In genomic region chr6:126919947-126920346, GRCh38 we compare ENCODE assay signal across 14 cellular contexts.
DNase-seq lines count a peak whose midpoint lies in the region; ATAC-seq and TF ChIP-seq lines count a peak whose summit lies in the region.
"Had no signal": no experiment of that assay in that cellular context is flagged by ENCODE, and none has a peak within 500 bp of the region (broad histone marks: within the 10 kb centered on the region; RNA-seq: fewer than 3 reads in every experiment).

No MANE protein-coding gene starts in this region.

- no peak overlapping the region for H2AFZ ChIP-seq in SK-N-SH (ENCODE audit: low read depth)
- H2AFZ ChIP-seq in fibroblast of lung (ENCODE audit: low read length), result no peak overlapping the region

- H4K20me1 ChIP-seq in SK-N-SH (ENCODE audit: insufficient read depth) (no peaks in the 10 kb centered on the region), fibroblast of lung (ENCODE audit: control insufficient read depth, extremely low read depth, insufficient read depth, low read length) (no peaks in the 10 kb centered on the region)

- H3K36me3 ChIP-seq in SK-N-SH (replicated peaks in 1 of 2; ENCODE audit: control insufficient read depth in 1 of 2, insufficient read depth in 2 of 2, low read length in 1 of 2) (no peaks in the 10 kb centered on the region), fibroblast of lung (ENCODE audit: control insufficient read depth, insufficient read depth, low read length) (no peaks in the 10 kb centered on the region)

- ATAC-seq in HG03097 (IDR thresholded peaks at IDR 0.05; ENCODE audit: low FRiP score, unreplicated experiment) (no peak), HG03457 (IDR thresholded peaks at IDR 0.05; ENCODE audit: unreplicated experiment) (no peak)
- ATAC-seq: stimulated activated naive CD8-positive, alpha-beta T cell treated with anti-CD3 and anti-CD28 coated beads, Interleukin-15, Interleukin-2, amounts not matched to agents 100 U/mL and 50 U/mL, for 24 hours had no signal

- H3K9me2 ChIP-seq in SK-N-SH, result no peaks in the 10 kb centered on the region

- CTCF ChIA-PET in SK-N-SH (lab: Yijun Ruan, JAX), result no interaction called here

- H3K4me1 ChIP-seq in SK-N-SH (ENCODE audit: control insufficient read depth in 1 of 2, insufficient read depth in 2 of 2, low read depth in 1 of 2, low read length in 1 of 2) (no peaks in the 10 kb centered on the region), fibroblast of lung (ENCODE audit: control insufficient read depth, extremely low read depth, insufficient read depth, low read length) (peaks cover 3% of the 10 kb centered on the region)

- H3K27ac ChIP-seq in SK-N-SH (ENCODE audit: low read depth in 2 of 2, low read length in 1 of 2) (peak overlapping the region in 1 of 2 experiments; percentile 59; a peak in 2 of 4 replicates), fibroblast of lung (ENCODE audit: insufficient read depth, low read length) (peak overlapping the region; percentile 37)

- intact Hi-C loops in cardiac septum (cut with DNase I), result no loop called here

- H3F3A ChIP-seq in SK-N-SH (replicated peaks; ENCODE audit: insufficient read depth), result peaks cover 10% of the 10 kb centered on the region

- H3K9ac ChIP-seq in SK-N-SH (no peak overlapping the region), fibroblast of lung (ENCODE audit: insufficient read depth, low read length) (no peak overlapping the region)

- H3K4me3 ChIP-seq in SK-N-SH (ENCODE audit: low read depth in 2 of 2, low read length in 1 of 2) (no peak overlapping the region), fibroblast of lung (replicated peaks in 1 of 4; ENCODE audit: control extremely low read depth in 1 of 4, insufficient read depth in 1 of 4, low read depth in 3 of 4, low read length in 4 of 4) (no peak overlapping the region)

- DNase-seq in GM04503 (ENCODE audit: low read depth), result peak; percentile 89
- DNase-seq in SK-N-SH, result no peak
- peak; percentile 95 for DNase-seq in fibroblast of lung (ENCODE audit: low read depth in 2 of 2)
- peak; percentile 41 for DNase-seq in pulmonary artery endothelial cell (ENCODE audit: low read depth, low spot score)
- DNase-seq in NCI-H748 (lab: John Stamatoyannopoulos, UW; ENCODE audit: unreplicated experiment), result no peak
- DNase-seq in cardiac septum (ENCODE audit: low spot score), result no peak
- DNase-seq: activated CD4-positive, alpha-beta T cell treated with anti-CD3 and anti-CD28 coated beads for 1 hour; activated T-cell treated with anti-CD3 and anti-CD28 coated beads, Interleukin-2, amount 50 U/mL, for 48 hours; central memory CD4-positive, alpha-beta T cell; NCI-H526; stimulated activated CD4-positive, alpha-beta T cell treated with anti-CD3 and anti-CD28 coated beads, Interleukin-2, amount 100 ng/mL, for 24 hours; stimulated activated naive CD8-positive, alpha-beta T cell treated with anti-CD3 and anti-CD28 coated beads, Interleukin-15, Interleukin-2, amounts not matched to agents 100 U/mL and 50 U/mL, for 24 hours had no signal

- H3K27me3 ChIP-seq in SK-N-SH (ENCODE audit: insufficient read depth) (no peaks in the 10 kb centered on the region), fibroblast of lung (ENCODE audit: control insufficient read depth, insufficient read depth, low read length) (no peaks in the 10 kb centered on the region)

- no peak for TF ChIP-seq RAD21 in SK-N-SH (IDR thresholded peaks at IDR 0.05; ENCODE audit: low read length)

- TF ChIP-seq CTCF in SK-N-SH (IDR thresholded peaks at IDR 0.05), result no peak
- no peak for TF ChIP-seq CTCF in fibroblast of lung (conservative IDR thresholded peaks at IDR 0.05 in 1 of 2, IDR thresholded peaks at IDR 0.05 in 1 of 2; ENCODE audit: low read depth in 1 of 2, low read length in 2 of 2)

- H3K4me2 ChIP-seq in SK-N-SH (no peak overlapping the region), fibroblast of lung (ENCODE audit: extremely low read depth, insufficient read depth, low read length) (no peak overlapping the region)

- POLR2A ChIA-PET in SK-N-SH (lab: Yijun Ruan, JAX), result no interaction called here

- 0% methylated on average over 1 of the region's 1 CpG for WGBS in SK-N-SH (ENCODE audit: low lambda C conversion rate)

- peak in 1 of 2 experiments; percentile 48; a peak in 2 of 4 replicates for TF ChIP-seq EP300 in SK-N-SH (IDR thresholded peaks at IDR 0.05; ENCODE audit: borderline replicate concordance in 1 of 2, low read depth in 1 of 2, low read length in 1 of 2)

- no peaks in the 10 kb centered on the region for H3K9me3 ChIP-seq in SK-N-SH
- H3K9me3 ChIP-seq in fibroblast of lung (ENCODE audit: control insufficient read depth, insufficient read depth, low read depth, low read length), result no peaks in the 10 kb centered on the region

- no peaks in the 10 kb centered on the region for H3K79me2 ChIP-seq in SK-N-SH (ENCODE audit: insufficient read depth)
- no peaks in the 10 kb centered on the region for H3K79me2 ChIP-seq in fibroblast of lung (ENCODE audit: control insufficient read depth, insufficient read depth, low read length)

TF ChIP-seq in SK-N-SH, 30 proteins besides CTCF, POLR2A, EP300 and RAD21 (continues in another document):
- TF ChIP-seq PBX3 (IDR thresholded peaks at IDR 0.05) (peak; percentile 78), GATA2 (CRISPR knock-in tag; IDR thresholded peaks at IDR 0.05) (no peak), TAF1 (IDR thresholded peaks at IDR 0.05; ENCODE audit: borderline replicate concordance, low read depth, low read length) (no peak), ELF1 (IDR thresholded peaks at IDR 0.05) (no peak), FOXJ3 (CRISPR knock-in tag; IDR thresholded peaks at IDR 0.05) (no peak), SMC3 (IDR thresholded peaks at IDR 0.05; ENCODE audit: low read depth, low read length) (no peak), USF1 (IDR thresholded peaks at IDR 0.05; ENCODE audit: borderline replicate concordance, low read depth) (no peak), RFX5 (IDR thresholded peaks at IDR 0.05; ENCODE audit: low read length) (no peak), JUND (IDR thresholded peaks at IDR 0.05) (peak; percentile 61), NRF1 (IDR thresholded peaks at IDR 0.05; ENCODE audit: low read depth, low read length) (no peak), CHD2 (IDR thresholded peaks at IDR 0.05; ENCODE audit: low read length, partially characterized antibody) (no peak), POLR2AphosphoS5 (IDR thresholded peaks at IDR 0.05; ENCODE audit: low read depth, low read length) (no peak), MXI1 (IDR thresholded peaks at IDR 0.05; ENCODE audit: low read depth, low read length) (no peak), YY1 (IDR thresholded peaks at IDR 0.05; ENCODE audit: low read depth) (no peak), TCF12 (IDR thresholded peaks at IDR 0.05) (peak; percentile 94), GABPA (IDR thresholded peaks at IDR 0.05; ENCODE audit: low read depth) (no peak), RCOR1 (IDR thresholded peaks at IDR 0.05; ENCODE audit: low read length) (no peak), EZH2phosphoT487 (IDR thresholded peaks at IDR 0.05; ENCODE audit: borderline replicate concordance, low read depth) (no peak), FOXM1 (IDR thresholded peaks at IDR 0.05; ENCODE audit: low read depth) (no peak), MEF2A (IDR thresholded peaks at IDR 0.05; ENCODE audit: borderline replicate concordance, low read depth) (no peak), NFIC (IDR thresholded peaks at IDR 0.05; ENCODE audit: borderline replicate concordance) (peak; percentile 27; the same call in 1 of the 2 replicates), SIN3A (IDR thresholded peaks at IDR 0.05; ENCODE audit: borderline replicate concordance, low read depth, low read length) (no peak), TEAD4 (IDR thresholded peaks at IDR 0.05; ENCODE audit: borderline replicate concordance, insufficient read depth) (peak; percentile 49; the same call in 1 of the 2 replicates), RXRA (IDR thresholded peaks at IDR 0.05; ENCODE audit: borderline replicate concordance, low read depth) (no peak)
- TF ChIP-seq, protein P1, sequence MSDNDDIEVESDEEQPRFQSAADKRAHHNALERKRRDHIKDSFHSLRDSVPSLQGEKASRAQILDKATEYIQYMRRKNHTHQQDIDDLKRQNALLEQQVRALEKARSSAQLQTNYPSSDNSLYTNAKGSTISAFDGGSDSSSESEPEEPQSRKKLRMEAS (IDR thresholded peaks at IDR 0.05; ENCODE audit: low read depth), result no peak
- TF ChIP-seq, protein P2, sequence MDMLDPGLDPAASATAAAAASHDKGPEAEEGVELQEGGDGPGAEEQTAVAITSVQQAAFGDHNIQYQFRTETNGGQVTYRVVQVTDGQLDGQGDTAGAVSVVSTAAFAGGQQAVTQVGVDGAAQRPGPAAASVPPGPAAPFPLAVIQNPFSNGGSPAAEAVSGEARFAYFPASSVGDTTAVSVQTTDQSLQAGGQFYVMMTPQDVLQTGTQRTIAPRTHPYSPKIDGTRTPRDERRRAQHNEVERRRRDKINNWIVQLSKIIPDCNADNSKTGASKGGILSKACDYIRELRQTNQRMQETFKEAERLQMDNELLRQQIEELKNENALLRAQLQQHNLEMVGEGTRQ (IDR thresholded peaks at IDR 0.05; ENCODE audit: borderline replicate concordance, low read depth, low read length), result no peak

Comparison
In these comparisons a context has a peak if more than half of its experiments do, and no peak if none do; other contexts are left out.
1. DNase-seq: peak in GM04503 (single experiment), fibroblast of lung (2 of 2) and pulmonary artery endothelial cell (single experiment); none in SK-N-SH (single experiment), NCI-H748 (single experiment) and cardiac septum (single experiment).